Comparison of ENCODE assay signal across 9 cellular contexts in genomic region chr15:51801391-51801835, GRCh38. TPM values are rescaled to one million over a fixed set of nuclear protein-coding genes. Genes with fewer than 3 reads are reported as not detected.
DNase-seq lines count a peak whose midpoint lies in the region; ATAC-seq and TF ChIP-seq lines count a peak whose summit lies in the region.
"Had no signal": no experiment of that assay in that cellular context is flagged by ENCODE, and none has a peak within 500 bp of the region (broad histone marks: within the 10 kb centered on the region; RNA-seq: fewer than 3 reads in every experiment).

No MANE protein-coding gene starts in this region.

- H2BK12ac ChIP-seq in trophoblast cell (ENCODE audit: low read length): no peak overlapping the region

- H3K14ac ChIP-seq in trophoblast cell (ENCODE audit: low read length): no peak overlapping the region

- no peaks in the 10 kb centered on the region for H3K9me3 Mint-ChIP-seq in activated CD8-positive, alpha-beta memory T cell treated with anti-CD3 and anti-CD28 coated beads, Interleukin-2, amount 10 ng/mL, durations not matched to agents 7 days and 5 days (ENCODE audit: low read depth)
- H3K9me3 Mint-ChIP-seq: dendritic cell treated with granulocyte-macrophage colony-stimulating factor and Interleukin-4, amounts not matched to agents 40 ng/mL and 50 ng/mL, for 4 days had no signal

- no peak overlapping the region for H3K27ac ChIP-seq in trophoblast cell (ENCODE audit: low read depth, low read length)

- H2AFZ ChIP-seq in trophoblast cell (ENCODE audit: insufficient read depth, low read length, poor library complexity): no peak overlapping the region

- H3K79me2 ChIP-seq in trophoblast cell (ENCODE audit: control insufficient read depth, insufficient read depth, low read length, poor library complexity): no peaks in the 10 kb centered on the region

- no peak overlapping the region for H3K23ac ChIP-seq in trophoblast cell (ENCODE audit: low read length)

- no peak overlapping the region for H3K9ac ChIP-seq in trophoblast cell (ENCODE audit: low read length)

- H3K27ac Mint-ChIP-seq in activated CD8-positive, alpha-beta memory T cell treated with anti-CD3 and anti-CD28 coated beads, Interleukin-2, amount 10 ng/mL, durations not matched to agents 7 days and 5 days: no peak overlapping the region

- no peak overlapping the region for H4K12ac ChIP-seq in trophoblast cell (ENCODE audit: low read depth, low read length)

- no peak overlapping the region for H2AK5ac ChIP-seq in trophoblast cell (ENCODE audit: low read length)

- TF ChIP-seq CTCF in GM12873 (IDR thresholded peaks at IDR 0.05; ENCODE audit: insufficient read depth, low read depth, low read length, missing control alignments) (peak; percentile 71), epithelial cell of esophagus (IDR thresholded peaks at IDR 0.05; ENCODE audit: insufficient read depth, low read depth, low read length, missing control alignments) (peak; percentile 51)

- no peak overlapping the region for H3K4ac ChIP-seq in trophoblast cell (ENCODE audit: low read depth, low read length)

- peaks cover 9% of the 10 kb centered on the region for H3K4me1 Mint-ChIP-seq in activated CD8-positive, alpha-beta memory T cell treated with anti-CD3 and anti-CD28 coated beads, Interleukin-2, amount 10 ng/mL, durations not matched to agents 7 days and 5 days

- H3K4me3 ChIP-seq in epithelial cell of esophagus (ENCODE audit: low read length) (no peak overlapping the region), trophoblast cell (ENCODE audit: low read depth, low read length) (no peak overlapping the region)

- no peaks in the 10 kb centered on the region for H3K27me3 ChIP-seq in trophoblast cell (ENCODE audit: insufficient read depth, low read length)

- no peak overlapping the region for H2BK5ac ChIP-seq in trophoblast cell (ENCODE audit: low read depth, low read length, poor library complexity)

- no peaks in the 10 kb centered on the region for H3K36me3 ChIP-seq in trophoblast cell (ENCODE audit: control insufficient read depth in 1 of 2, insufficient read depth in 2 of 2, low read length in 2 of 2)

- H3K18ac ChIP-seq in trophoblast cell (ENCODE audit: low read length): no peak overlapping the region

- H2BK120ac ChIP-seq in trophoblast cell (ENCODE audit: insufficient read depth, low read length, poor library complexity): no peak overlapping the region

- H3K4me3 Mint-ChIP-seq in activated CD8-positive, alpha-beta memory T cell treated with anti-CD3 and anti-CD28 coated beads, Interleukin-2, amount 10 ng/mL, durations not matched to agents 7 days and 5 days: no peak overlapping the region
- H3K4me3 Mint-ChIP-seq: dendritic cell treated with granulocyte-macrophage colony-stimulating factor and Interleukin-4, amounts not matched to agents 40 ng/mL and 50 ng/mL, for 4 days had no signal

- no peak for ATAC-seq in activated CD8-positive, alpha-beta memory T cell treated with anti-CD3 and anti-CD28 coated beads, Interleukin-2, amount 10 ng/mL, durations not matched to agents 7 days and 5 days

- no peaks in the 10 kb centered on the region for H3K27me3 Mint-ChIP-seq in activated CD8-positive, alpha-beta memory T cell treated with anti-CD3 and anti-CD28 coated beads, Interleukin-2, amount 10 ng/mL, durations not matched to agents 7 days and 5 days
- H3K27me3 Mint-ChIP-seq: dendritic cell treated with granulocyte-macrophage colony-stimulating factor and Interleukin-4, amounts not matched to agents 40 ng/mL and 50 ng/mL, for 4 days had no signal

- H4K8ac ChIP-seq in trophoblast cell (ENCODE audit: low read depth, low read length): no peak overlapping the region

- H3K79me1 ChIP-seq in trophoblast cell (ENCODE audit: low read length): no peaks in the 10 kb centered on the region

- CTCF ChIA-PET in activated CD8-positive, alpha-beta memory T cell treated with anti-CD3 and anti-CD28 coated beads, Interleukin-2, amount 10 ng/mL, durations not matched to agents 7 days and 5 days (lab: Charles Lee): interaction anchor here (1.0 to 1.3 kb wide), 2 partner anchors 11 to 15 kb away, joined by 4 read pairs; no protein-coding TSS in a partner anchor

- no peaks in the 10 kb centered on the region for H3K9me3 ChIP-seq in trophoblast cell (ENCODE audit: insufficient read depth, low read depth, low read length)

- peak; percentile 13 to 67 for DNase-seq in NCI-H446 (lab: John Stamatoyannopoulos, UW)
- peak; percentile 28 for DNase-seq in epithelial cell of esophagus (ENCODE audit: low read depth)
- DNase-seq in trophoblast cell: peak; percentile 56 to 71
- no peak for DNase-seq in NCI-H146 treated with DMSO at 0.1 percent for 48 hours (lab: John Stamatoyannopoulos, UW; ENCODE audit: unreplicated experiment)
- no peak for DNase-seq in stimulated activated CD4-positive, alpha-beta T cell treated with anti-CD3 and anti-CD28 coated beads, Interleukin-4, amount 100 ng/mL, for 4 hours
- DNase-seq in activated CD8-positive, alpha-beta memory T cell treated with anti-CD3 and anti-CD28 coated beads, Interleukin-2, amount 10 ng/mL, durations not matched to agents 7 days and 5 days: no peak
- DNase-seq in central memory CD4-positive, alpha-beta T cell: no peak

- no peaks in the 10 kb centered on the region for H3K4me1 ChIP-seq in trophoblast cell (ENCODE audit: control insufficient read depth in 1 of 2, insufficient read depth in 2 of 2, low read length in 2 of 2)

- no peak overlapping the region for H3K4me2 ChIP-seq in trophoblast cell (ENCODE audit: low read length)

- H3K36me3 Mint-ChIP-seq in activated CD8-positive, alpha-beta memory T cell treated with anti-CD3 and anti-CD28 coated beads, Interleukin-2, amount 10 ng/mL, durations not matched to agents 7 days and 5 days: peaks cover 4% of the 10 kb centered on the region

- no CpG with 5 or more reads among the region's 3 CpGs for WGBS in trophoblast cell (ENCODE audit: extremely low coverage, insufficient coverage, insufficient read length)

- no peak overlapping the region for H4K91ac ChIP-seq in trophoblast cell (ENCODE audit: low read depth, low read length)

RNA-seq across cellular contexts. Expression of gene TMOD3, which starts 28.0 kb away (rescaled TPM):
- 36.0 and 36.1 TPM in 2 replicates for polyA plus RNA-seq in trophoblast cell (2013)
- total RNA-seq in activated CD8-positive, alpha-beta memory T cell treated with anti-CD3 and anti-CD28 coated beads, Interleukin-2, amount 10 ng/mL, durations not matched to agents 7 days and 5 days: 10 to 100 TPM; 59.2 to 61.3 TPM

RNA-seq across cellular contexts. Expression of gene TMOD2, which starts 50.0 kb away (rescaled TPM):
- polyA plus RNA-seq in trophoblast cell (2013): 2.7 TPM in 2 replicates
- total RNA-seq in activated CD8-positive, alpha-beta memory T cell treated with anti-CD3 and anti-CD28 coated beads, Interleukin-2, amount 10 ng/mL, durations not matched to agents 7 days and 5 days: 10 to 100 TPM in 1 of 2 experiments, 1 to 10 TPM in 1; 6.9 to 12.7 TPM

Comparison
In these comparisons a context has a peak if more than half of its experiments do, and no peak if none do; other contexts are left out.
1. DNase-seq: peak in NCI-H446 (2 of 2), epithelial cell of esophagus (single experiment) and trophoblast cell (2 of 2); none in NCI-H146 treated with DMSO at 0.1 percent for 48 hours (single experiment), stimulated activated CD4-positive, alpha-beta T cell treated with anti-CD3 and anti-CD28 coated beads, Interleukin-4, amount 100 ng/mL, for 4 hours (0 of 2), activated CD8-positive, alpha-beta memory T cell treated with anti-CD3 and anti-CD28 coated beads, Interleukin-2, amount 10 ng/mL, durations not matched to agents 7 days and 5 days (single experiment) and central memory CD4-positive, alpha-beta T cell (single experiment).